In genomic region chr20:53080969-53081871, GRCh38 we compare ENCODE assay signal across 8 cellular contexts.
DNase-seq lines count a peak whose midpoint lies in the region; ATAC-seq and TF ChIP-seq lines count a peak whose summit lies in the region.
"Had no signal": no experiment of that assay in that cellular context is flagged by ENCODE, and none has a peak within 500 bp of the region (broad histone marks: within the 10 kb centered on the region; RNA-seq: fewer than 3 reads in every experiment).

No MANE protein-coding gene starts in this region.

- no peak for TF ChIP-seq CTCF in stomach (IDR thresholded peaks at IDR 0.05)

- H3K9me3 ChIP-seq in stomach = no peaks in the 10 kb centered on the region

- no peaks in the 10 kb centered on the region for H3K36me3 Mint-ChIP-seq in activated CD8-positive, alpha-beta memory T cell treated with anti-CD3 and anti-CD28 coated beads, Interleukin-2, amount 10 ng/mL, durations not matched to agents 7 days and 5 days

- H3K27me3 Mint-ChIP-seq in activated CD8-positive, alpha-beta memory T cell treated with anti-CD3 and anti-CD28 coated beads, Interleukin-2, amount 10 ng/mL, durations not matched to agents 7 days and 5 days = peaks cover 4% of the 10 kb centered on the region
- H3K27me3 Mint-ChIP-seq: activated CD8-positive, alpha-beta T cell treated with anti-CD3 and anti-CD28 coated beads for 36 hours had no signal

- CTCF ChIA-PET in activated CD8-positive, alpha-beta memory T cell treated with anti-CD3 and anti-CD28 coated beads, Interleukin-2, amount 10 ng/mL, durations not matched to agents 7 days and 5 days (lab: Charles Lee) = no interaction called here

- H3K36me3 ChIP-seq in stomach = no peaks in the 10 kb centered on the region

- TF ChIP-seq POLR2A in stomach (IDR thresholded peaks at IDR 0.05) = no peak
- no peak for TF ChIP-seq POLR2A in GM18505 (IDR thresholded peaks at IDR 0.05; ENCODE audit: borderline replicate concordance, extremely low read depth, insufficient read depth, insufficient read length)

- DNase-seq in NCI-H146 (lab: John Stamatoyannopoulos, UW) = peak; percentile 63
- peak; percentile 11 for DNase-seq in activated CD4-positive, alpha-beta T cell treated with anti-CD3 and anti-CD28 coated beads, Interleukin-2, amount 50 U/mL, for 1 hour
- DNase-seq in glomerular endothelial cell (ENCODE audit: extremely low read depth, low read depth, low spot score) = peak; percentile 63
- DNase-seq in stomach = peak; percentile 65
- no peak for DNase-seq in activated CD8-positive, alpha-beta memory T cell treated with anti-CD3 and anti-CD28 coated beads, Interleukin-2, amount 10 ng/mL, durations not matched to agents 7 days and 5 days
- DNase-seq: activated CD8-positive, alpha-beta T cell treated with anti-CD3 and anti-CD28 coated beads for 36 hours had no signal

- H3K27ac ChIP-seq in stomach = peak overlapping the region in 4 of 5 donors; percentile 3 to 73 (median 58)

- H3K4me3 ChIP-seq in stomach = no peak overlapping the region

- H3K27ac Mint-ChIP-seq in activated CD8-positive, alpha-beta memory T cell treated with anti-CD3 and anti-CD28 coated beads, Interleukin-2, amount 10 ng/mL, durations not matched to agents 7 days and 5 days = no peak overlapping the region
- H3K27ac Mint-ChIP-seq: activated CD8-positive, alpha-beta T cell treated with anti-CD3 and anti-CD28 coated beads for 36 hours had no signal

- WGBS in stomach, 5 donors = 45 to 65% (median 51%) methylated on average over 10 of the region's 10 CpGs

- H3K9me3 Mint-ChIP-seq in activated CD8-positive, alpha-beta memory T cell treated with anti-CD3 and anti-CD28 coated beads, Interleukin-2, amount 10 ng/mL, durations not matched to agents 7 days and 5 days (ENCODE audit: low read depth) = no peaks in the 10 kb centered on the region
- H3K9me3 Mint-ChIP-seq: activated CD8-positive, alpha-beta T cell treated with anti-CD3 and anti-CD28 coated beads for 36 hours had no signal

- peaks cover 15 to 44% (median 20%) of the 10 kb centered on the region in 4 donors for H3K4me1 ChIP-seq in stomach

- peaks cover 4% of the 10 kb centered on the region for H3K4me1 Mint-ChIP-seq in activated CD8-positive, alpha-beta memory T cell treated with anti-CD3 and anti-CD28 coated beads, Interleukin-2, amount 10 ng/mL, durations not matched to agents 7 days and 5 days

- no peaks in the 10 kb centered on the region for H3K27me3 ChIP-seq in stomach

- ATAC-seq in GM18505 (IDR thresholded peaks at IDR 0.05; ENCODE audit: unreplicated experiment) = no peak
- no peak for ATAC-seq in HG02870 (IDR thresholded peaks at IDR 0.05; ENCODE audit: unreplicated experiment)
- no peak for ATAC-seq in activated CD8-positive, alpha-beta memory T cell treated with anti-CD3 and anti-CD28 coated beads, Interleukin-2, amount 10 ng/mL, durations not matched to agents 7 days and 5 days
- ATAC-seq: activated CD8-positive, alpha-beta T cell treated with anti-CD3 and anti-CD28 coated beads for 36 hours had no signal

- TF ChIP-seq EP300 in stomach (IDR thresholded peaks at IDR 0.05) = no peak

- H3K4me3 Mint-ChIP-seq in activated CD8-positive, alpha-beta memory T cell treated with anti-CD3 and anti-CD28 coated beads, Interleukin-2, amount 10 ng/mL, durations not matched to agents 7 days and 5 days = no peak overlapping the region
- H3K4me3 Mint-ChIP-seq: activated CD8-positive, alpha-beta T cell treated with anti-CD3 and anti-CD28 coated beads for 36 hours had no signal

- intact Hi-C loops in stomach (cut with DNase I; ENCODE audit: low total_unique reads) = no loop called here
